In the genomic region with DNA sequence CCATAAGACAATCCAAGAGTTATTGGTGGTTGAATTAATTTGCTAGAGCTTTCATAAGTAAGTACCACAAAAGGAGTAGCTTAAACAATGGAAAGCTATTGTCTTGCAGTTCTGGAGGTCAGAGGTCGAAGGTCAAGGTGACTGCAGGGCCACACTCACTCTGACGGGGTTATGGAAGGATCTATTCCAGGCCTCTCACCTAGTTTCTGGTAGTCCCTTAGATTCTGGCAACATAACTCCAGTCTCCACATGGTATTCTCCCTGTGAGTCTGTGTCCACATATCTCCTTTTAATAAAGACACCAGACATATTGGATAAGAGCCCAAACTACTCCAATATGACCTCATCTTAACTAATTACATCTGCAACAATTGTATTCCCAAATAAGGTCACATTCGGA, we compare ENCODE assay signal across 21 cellular contexts.
DNase-seq lines count a peak whose midpoint lies in the region; ATAC-seq, FAIRE-seq and TF ChIP-seq lines count a peak whose summit lies in the region.
"Had no signal": no experiment of that assay in that cellular context is flagged by ENCODE, and none has a peak within 500 bp of the region (broad histone marks: within the 10 kb centered on the region; RNA-seq: fewer than 3 reads in every experiment).

No MANE protein-coding gene starts in this region.

- CTCF ChIA-PET in K562 (lab: Yijun Ruan, JAX; ENCODE audit: low intra/inter-chr PET ratio): no interaction called here

- no peak overlapping the region for H3K4me2 ChIP-seq in K562 (ENCODE audit: insufficient read depth, low read length)
- H3K4me2 ChIP-seq: A549; BLaER1 treated with 17β-estradiol and CSF1 and Interleukin-3, amounts not matched to agents 10 nM and 100 nM had no signal

- no peaks in the 10 kb centered on the region for H3K36me3 ChIP-seq in K562 (ENCODE audit: control insufficient read depth, insufficient read depth, low read length)
- H3K36me3 ChIP-seq in liver (ENCODE audit: control insufficient read depth in 4 of 4, insufficient read depth in 3 of 4, low read depth in 1 of 4, low read length in 3 of 4): no peaks in the 10 kb centered on the region
- H3K36me3 ChIP-seq: BLaER1 treated with 17β-estradiol and CSF1 and Interleukin-3, amounts not matched to agents 10 nM and 100 nM had no signal

- no TSS peak for BruUV-seq in K562 (replicated peaks; lab: Mats Ljungman, UMichigan)

- H3K27ac ChIP-seq in K562 (ENCODE audit: extremely low read depth, low read depth, low read length) (no peak overlapping the region), liver (ENCODE audit: low read depth in 1 of 2, low read length in 2 of 2) (no peak overlapping the region)
- H3K27ac ChIP-seq: 22Rv1; A549; BLaER1 treated with 17β-estradiol and CSF1 and Interleukin-3, amounts not matched to agents 10 nM and 100 nM; HL-60 had no signal

- no peaks in the 10 kb centered on the region for H3K79me2 ChIP-seq in K562 (ENCODE audit: control insufficient read depth, insufficient read depth, low read length)

- H3K9me1 ChIP-seq in K562 (ENCODE audit: control insufficient read depth, insufficient read depth, low read length): no peaks in the 10 kb centered on the region

- no peaks in the 10 kb centered on the region for H3K9me3 ChIP-seq in K562 (replicated peaks; ENCODE audit: control insufficient read depth, insufficient read depth, low read depth, low read length)
- no peaks in the 10 kb centered on the region for H3K9me3 ChIP-seq in liver (ENCODE audit: control insufficient read depth in 4 of 4, low read length in 3 of 4)
- H3K9me3 ChIP-seq: A549 had no signal

- POLR2A ChIA-PET in K562 (lab: Yijun Ruan, JAX): no interaction called here

- no peak for TF ChIP-seq RAD21 in K562 (CRISPR knock-in tag; conservative IDR thresholded peaks at IDR 0.05 in 1 of 2, IDR thresholded peaks at IDR 0.05 in 1 of 2)
- TF ChIP-seq RAD21 in liver (IDR thresholded peaks at IDR 0.05): no peak

- H3K9ac ChIP-seq in K562 (ENCODE audit: insufficient read depth in 1 of 2, low read depth in 2 of 2, low read length in 2 of 2) (no peak overlapping the region), liver (ENCODE audit: low read depth in 1 of 2, low read length in 2 of 2) (no peak overlapping the region)
- H3K9ac ChIP-seq: BLaER1 treated with 17β-estradiol and CSF1 and Interleukin-3, amounts not matched to agents 10 nM and 100 nM had no signal

- TF ChIP-seq EP300 in K562 (IDR thresholded peaks at IDR 0.05; ENCODE audit: low read length): no peak

- ATAC-seq in K562: no peak
- ATAC-seq: A549, HCT116 had no signal

- WGBS in K562 (ENCODE audit: insufficient coverage, low coverage, missing lambda C conversion rate): 12% methylated on average over 3 of the region's 3 CpGs
- 75% methylated on average over 3 of the region's 3 CpGs for WGBS in liver

- in situ Hi-C loops in K562 (cut with MboI): no loop called here

- H2AFZ ChIP-seq in K562 (ENCODE audit: low read depth, low read length): no peak overlapping the region

- DNase-seq in DMS 273 (lab: John Stamatoyannopoulos, UW; ENCODE audit: unreplicated experiment): peak; percentile 40
- no peak for DNase-seq in DMS 273 treated with DMSO at 0.1 percent for 48 hours (lab: John Stamatoyannopoulos, UW)
- DNase-seq in EH (ENCODE audit: low read depth): peak; percentile 17
- no peak for DNase-seq in K562 (ENCODE audit: extremely low read depth in 1 of 4, low spot score in 3 of 4)
- DNase-seq in glomerular visceral epithelial cell (ENCODE audit: extremely low spot score): no peak
- DNase-seq in RPMI8226: no peak
- DNase-seq: CD8-positive, alpha-beta memory T cell; COR-L47; DMS153; DMS79; GF-D8; GOT3; H7; HFFc6; IMR-90 had no signal

- H3K4me3 ChIP-seq in K562 (no peak overlapping the region), liver (ENCODE audit: low read depth in 1 of 3, low read length in 3 of 3) (no peak overlapping the region)
- H3K4me3 ChIP-seq: A549; BLaER1 treated with 17β-estradiol and CSF1 and Interleukin-3, amounts not matched to agents 10 nM and 100 nM had no signal

- no peaks in the 10 kb centered on the region for H4K20me1 ChIP-seq in K562 (replicated peaks; ENCODE audit: control insufficient read depth, insufficient read depth, low read length)
- H4K20me1 ChIP-seq: BLaER1 treated with 17β-estradiol and CSF1 and Interleukin-3, amounts not matched to agents 10 nM and 100 nM had no signal

- no peak for FAIRE-seq in K562 (lab: Jason Lieb, UNC)
- FAIRE-seq: A549 had no signal

- no peaks in the 10 kb centered on the region; a peak in 1 of 5 replicates for H3K4me1 ChIP-seq in K562 (replicated peaks in 1 of 2; ENCODE audit: control insufficient read depth in 2 of 2, insufficient read depth in 2 of 2, low read length in 2 of 2)
- H3K4me1 ChIP-seq in liver (ENCODE audit: control insufficient read depth in 4 of 4, insufficient read depth in 4 of 4, low read length in 3 of 4): no peaks in the 10 kb centered on the region
- H3K4me1 ChIP-seq: BLaER1 treated with 17β-estradiol and CSF1 and Interleukin-3, amounts not matched to agents 10 nM and 100 nM had no signal

- intact Hi-C loops in K562 (cut with micrococcal nuclease): no loop called here

- TF ChIP-seq CTCF in K562 (IDR thresholded peaks at IDR 0.05 in 2 of 3, conservative IDR thresholded peaks at IDR 0.05 in 1 of 3; ENCODE audit: insufficient read depth in 2 of 3, low read depth in 1 of 3, low read length in 3 of 3) (no peak), liver (IDR thresholded peaks at IDR 0.05; ENCODE audit: low read depth, low read length, missing input control) (no peak)

- no peak for TF ChIP-seq POLR2A in K562 (conservative IDR thresholded peaks at IDR 0.05)

- H3K27me3 ChIP-seq in K562 (ENCODE audit: control insufficient read depth in 2 of 2, insufficient read depth in 2 of 2, low read length in 2 of 2) (peaks cover 0 to 4% of the 10 kb centered on the region in 2 experiments; a peak in 1 of 5 replicates), liver (ENCODE audit: control insufficient read depth in 4 of 4, insufficient read depth in 4 of 4, low read length in 3 of 4) (no peaks in the 10 kb centered on the region)
- H3K27me3 ChIP-seq: BLaER1 treated with 17β-estradiol and CSF1 and Interleukin-3, amounts not matched to agents 10 nM and 100 nM had no signal

TF ChIP-seq in K562, 482 proteins besides CTCF, POLR2A, EP300 and RAD21:
- TF ChIP-seq PHB2 (IDR thresholded peaks at IDR 0.05; ENCODE audit: low read depth) (no peak), NR2C1 (IDR thresholded peaks at IDR 0.05) (peak; percentile 69), NR2C1 (tag; IDR thresholded peaks at IDR 0.05) (peak; percentile 90), NR2C2 (CRISPR knock-in tag; IDR thresholded peaks at IDR 0.05) (peak; percentile 42; the same call in 1 of the 2 replicates), NR2C2 (tag; IDR thresholded peaks at IDR 0.05) (peak; percentile 58), CBX3 (IDR thresholded peaks at IDR 0.05; ENCODE audit: borderline replicate concordance in 1 of 2, low read length in 2 of 2) (no peak), ATF7 (IDR thresholded peaks at IDR 0.05) (no peak), FOXP4 (CRISPR knock-in tag; IDR thresholded peaks at IDR 0.05; ENCODE audit: borderline replicate concordance) (no peak), MBD2 (IDR thresholded peaks at IDR 0.05; ENCODE audit: borderline replicate concordance, low read depth) (no peak)

TF ChIP-seq in liver, 16 proteins besides CTCF, POLR2A, EP300 and RAD21:
- TF ChIP-seq FOXA2 (IDR thresholded peaks at IDR 0.05) (no peak), NR2F2 (IDR thresholded peaks at IDR 0.05) (peak; percentile 62), YY1 (IDR thresholded peaks at IDR 0.05) (no peak), FOXA1 (IDR thresholded peaks at IDR 0.05) (no peak), GABPA (IDR thresholded peaks at IDR 0.05 in 1 of 2, conservative IDR thresholded peaks at IDR 0.05 in 1 of 2) (no peak), EGR1 (IDR thresholded peaks at IDR 0.05; ENCODE audit: low read depth in 2 of 2) (no peak)

Comparison
In these comparisons a context has a peak if more than half of its experiments do, and no peak if none do; other contexts are left out.
1. DNase-seq: peak in DMS 273 (single experiment) and EH (single experiment); none in DMS 273 treated with DMSO at 0.1 percent for 48 hours (single experiment), K562 (0 of 4), glomerular visceral epithelial cell (single experiment) and RPMI8226 (single experiment).